In the genomic region with DNA sequence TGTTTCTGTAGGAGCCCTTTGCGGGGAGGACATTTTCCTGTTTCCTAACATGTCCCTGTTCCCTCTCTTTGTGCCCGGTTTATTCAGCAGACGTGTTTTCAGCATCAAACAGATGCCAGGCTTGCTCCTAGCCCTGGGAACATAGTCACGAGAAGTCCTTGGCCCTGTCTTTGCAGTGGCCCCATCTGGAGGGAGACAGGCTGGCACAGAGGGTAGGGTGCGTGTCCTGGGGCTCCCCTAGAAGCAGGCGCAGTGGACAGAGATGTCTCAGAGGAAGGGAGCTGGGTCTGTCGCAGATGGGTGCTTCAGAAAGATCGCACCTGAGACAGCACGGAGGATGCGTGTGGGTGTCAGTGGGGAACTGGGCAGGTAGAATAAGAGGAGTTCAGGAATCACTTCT, we compare ENCODE assay signal across 22 cellular contexts.
DNase-seq lines count a peak whose midpoint lies in the region; ATAC-seq and TF ChIP-seq lines count a peak whose summit lies in the region.
"Had no signal": no experiment of that assay in that cellular context is flagged by ENCODE, and none has a peak within 500 bp of the region (broad histone marks: within the 10 kb centered on the region; RNA-seq: fewer than 3 reads in every experiment).

No MANE protein-coding gene starts in this region.

- H3K9me3 Mint-ChIP-seq in activated naive CD4-positive, alpha-beta T cell treated with anti-CD3 and anti-CD28 coated beads, Interleukin-2, amount 50 U/mL, for 24 hours, result no peaks in the 10 kb centered on the region
- H3K9me3 Mint-ChIP-seq in activated naive CD4-positive, alpha-beta T cell treated with anti-CD3 and anti-CD28 coated beads, Interleukin-2, amount 10 ng/mL, durations not matched to agents 7 days and 5 days, result no peaks in the 10 kb centered on the region
- H3K9me3 Mint-ChIP-seq in endodermal cell, result peaks cover 7% of the 10 kb centered on the region
- H3K9me3 Mint-ChIP-seq: stimulated activated naive B cell treated with anti-CD40 and anti-IgM and Interleukin-4, amounts not matched to agents 10 μg/mL and 1 μg/mL and 100 μg/mL, for 72 hours had no signal

- CTCF ChIA-PET in activated naive CD4-positive, alpha-beta T cell treated with anti-CD3 and anti-CD28 coated beads, Interleukin-2, amount 10 ng/mL, durations not matched to agents 7 days and 5 days (lab: Charles Lee), result interaction anchor here (1.0 to 2.0 kb wide), 2 partner anchors 46 to 118 kb away, joined by 3 to 8 read pairs; no protein-coding TSS in a partner anchor

- H3K36me3 Mint-ChIP-seq in activated naive CD4-positive, alpha-beta T cell treated with anti-CD3 and anti-CD28 coated beads, Interleukin-2, amount 50 U/mL, for 24 hours, result peaks cover 11% of the 10 kb centered on the region
- peaks cover 57% of the 10 kb centered on the region for H3K36me3 Mint-ChIP-seq in activated naive CD4-positive, alpha-beta T cell treated with anti-CD3 and anti-CD28 coated beads, Interleukin-2, amount 10 ng/mL, durations not matched to agents 7 days and 5 days
- H3K36me3 Mint-ChIP-seq in endodermal cell (ENCODE audit: low read depth), result peaks cover 61% of the 10 kb centered on the region

- in situ Hi-C loops in transverse colon (cut with MboI; ENCODE audit: low pct_ligation_motif_present in 1 of 4, low pct_unique_long_range_greater_than_20kb in 1 of 4, low sequenced_read_pairs in 3 of 4), result no loop called here

- no peak for TF ChIP-seq POLR2A in transverse colon (IDR thresholded peaks at IDR 0.05)

- H3K4me1 ChIP-seq in endodermal cell (ENCODE audit: control insufficient read depth, insufficient read depth, low read length) (no peaks in the 10 kb centered on the region), transverse colon (peaks cover 0 to 11% (median 7%) of the 10 kb centered on the region in 4 donors)
- H3K4me1 ChIP-seq: esophagus muscularis mucosa, gastroesophageal sphincter, testis had no signal

- no peak overlapping the region for H3K4me3 ChIP-seq in endodermal cell (ENCODE audit: low read length)
- H3K4me3 ChIP-seq in transverse colon, result no peak overlapping the region
- H3K4me3 ChIP-seq: esophagus muscularis mucosa, gastroesophageal sphincter, testis had no signal

- H3K36me3 ChIP-seq in endodermal cell (ENCODE audit: control insufficient read depth, insufficient read depth, low read length), result peaks cover 61% of the 10 kb centered on the region
- peaks cover 0 to 57% (median 8%) of the 10 kb centered on the region in 4 donors for H3K36me3 ChIP-seq in transverse colon

- TF ChIP-seq EP300 in transverse colon (IDR thresholded peaks at IDR 0.05; ENCODE audit: low read depth), result no peak

- H3K27me3 ChIP-seq in endodermal cell (ENCODE audit: control insufficient read depth, insufficient read depth, low read length, poor library complexity, severe bottlenecking), result no peaks in the 10 kb centered on the region
- no peaks in the 10 kb centered on the region for H3K27me3 ChIP-seq in transverse colon
- H3K27me3 ChIP-seq: esophagus muscularis mucosa, gastroesophageal sphincter, testis had no signal

- H3K4me3 Mint-ChIP-seq in activated naive CD4-positive, alpha-beta T cell treated with anti-CD3 and anti-CD28 coated beads, Interleukin-2, amount 50 U/mL, for 24 hours, result no peak overlapping the region
- H3K4me3 Mint-ChIP-seq in activated naive CD4-positive, alpha-beta T cell treated with anti-CD3 and anti-CD28 coated beads, Interleukin-2, amount 10 ng/mL, durations not matched to agents 7 days and 5 days, result no peak overlapping the region
- no peak overlapping the region for H3K4me3 Mint-ChIP-seq in endodermal cell
- H3K4me3 Mint-ChIP-seq: naive B cell; stimulated activated naive B cell treated with anti-CD40 and anti-IgM and Interleukin-4, amounts not matched to agents 10 μg/mL and 1 μg/mL and 100 μg/mL, for 72 hours had no signal

- no peak overlapping the region for H3K27ac ChIP-seq in endodermal cell (ENCODE audit: low read depth, low read length)
- H3K27ac ChIP-seq in transverse colon, result no peak overlapping the region
- H3K27ac ChIP-seq: esophagus muscularis mucosa, gastroesophageal sphincter, testis had no signal

- no peak for ATAC-seq in HG03159 (IDR thresholded peaks at IDR 0.05; ENCODE audit: unreplicated experiment)
- no peak for ATAC-seq in GM21381 (IDR thresholded peaks at IDR 0.05; ENCODE audit: unreplicated experiment)
- ATAC-seq: gastroesophageal sphincter; SK-N-SH treated with all-trans-retinoic acid at 6 μM for 48 hours; stimulated activated naive B cell treated with anti-CD40 and anti-IgM and Interleukin-4, amounts not matched to agents 10 μg/mL and 1 μg/mL and 100 μg/mL, for 72 hours had no signal

- no peaks in the 10 kb centered on the region for H3K4me1 Mint-ChIP-seq in activated naive CD4-positive, alpha-beta T cell treated with anti-CD3 and anti-CD28 coated beads, Interleukin-2, amount 50 U/mL, for 24 hours
- peaks cover 4% of the 10 kb centered on the region for H3K4me1 Mint-ChIP-seq in activated naive CD4-positive, alpha-beta T cell treated with anti-CD3 and anti-CD28 coated beads, Interleukin-2, amount 10 ng/mL, durations not matched to agents 7 days and 5 days
- no peaks in the 10 kb centered on the region for H3K4me1 Mint-ChIP-seq in endodermal cell
- H3K4me1 Mint-ChIP-seq: naive B cell had no signal

- H3K27ac Mint-ChIP-seq in activated naive CD4-positive, alpha-beta T cell treated with anti-CD3 and anti-CD28 coated beads, Interleukin-2, amount 50 U/mL, for 24 hours, result peak overlapping the region; percentile 43
- H3K27ac Mint-ChIP-seq in activated naive CD4-positive, alpha-beta T cell treated with anti-CD3 and anti-CD28 coated beads, Interleukin-2, amount 10 ng/mL, durations not matched to agents 7 days and 5 days, result no peak overlapping the region
- H3K27ac Mint-ChIP-seq in endodermal cell, result no peak overlapping the region

- no peaks in the 10 kb centered on the region for H3K27me3 Mint-ChIP-seq in activated naive CD4-positive, alpha-beta T cell treated with anti-CD3 and anti-CD28 coated beads, Interleukin-2, amount 50 U/mL, for 24 hours
- no peaks in the 10 kb centered on the region for H3K27me3 Mint-ChIP-seq in activated naive CD4-positive, alpha-beta T cell treated with anti-CD3 and anti-CD28 coated beads, Interleukin-2, amount 10 ng/mL, durations not matched to agents 7 days and 5 days
- no peaks in the 10 kb centered on the region for H3K27me3 Mint-ChIP-seq in endodermal cell (ENCODE audit: insufficient read depth)
- H3K27me3 Mint-ChIP-seq: naive B cell; stimulated activated naive B cell treated with anti-CD40 and anti-IgM and Interleukin-4, amounts not matched to agents 10 μg/mL and 1 μg/mL and 100 μg/mL, for 72 hours had no signal

- 93 to 100% methylated on average over 7 to 10 of the region's 10 CpGs for WGBS in endodermal cell (ENCODE audit: insufficient coverage in 1 of 2, insufficient read length in 1 of 2), 2 experiments
- WGBS in transverse colon (ENCODE audit: low coverage in 1 of 2), 2 donors, result 91 to 100% methylated on average over 1 to 10 of the region's 10 CpGs

- no peaks in the 10 kb centered on the region for H3K9me3 ChIP-seq in endodermal cell (ENCODE audit: control insufficient read depth, low read length)
- no peaks in the 10 kb centered on the region for H3K9me3 ChIP-seq in transverse colon
- H3K9me3 ChIP-seq: esophagus muscularis mucosa, gastroesophageal sphincter, testis had no signal

- no peak overlapping the region for H3K9ac ChIP-seq in endodermal cell (ENCODE audit: extremely low read depth, low read length, poor library complexity, severe bottlenecking)

- TF ChIP-seq CTCF in endodermal cell (conservative IDR thresholded peaks at IDR 0.05) (no peak), transverse colon (IDR thresholded peaks at IDR 0.05) (no peak)

- no peak for DNase-seq in activated naive CD4-positive, alpha-beta T cell treated with anti-CD3 and anti-CD28 coated beads, Interleukin-2, amount 10 ng/mL, durations not matched to agents 7 days and 5 days
- DNase-seq in NCI-H1694 treated with DMSO at 0.1 percent for 48 hours (lab: John Stamatoyannopoulos, UW), result peak; percentile 56
- peak; percentile 27 for DNase-seq in endodermal cell
- DNase-seq in transverse colon, result peak; percentile 4
- no peak for DNase-seq in MV-4-11 (lab: John Stamatoyannopoulos, UW)
- DNase-seq: activated CD4-positive, CD25-positive, alpha-beta regulatory T cell treated with anti-CD3 and anti-CD28 coated beads, Interleukin-2, amount 50 U/mL, for 72 hours; activated gamma-delta T cell treated with Interleukin-2 at 50 U/mL for 16 hours; DND-41; effector CD8-positive, alpha-beta T cell; naive B cell; NCI-H2029; NCI-H510A treated with DMSO at 0.1 percent for 48 hours; RPMI8226; stimulated activated naive B cell treated with anti-CD40 and anti-IgM and Interleukin-4, amounts not matched to agents 10 μg/mL and 1 μg/mL and 100 μg/mL, for 72 hours; T1000; testis had no signal

- intact Hi-C loops in transverse colon (cut with DNase I; ENCODE audit: low total_unique reads), result loop anchor here (10.0 kb wide), 1 partner anchor 115 kb away; no protein-coding TSS in a partner anchor

Comparison
In these comparisons a context has a peak if more than half of its experiments do, and no peak if none do; other contexts are left out.
1. DNase-seq: peak in NCI-H1694 treated with DMSO at 0.1 percent for 48 hours (single experiment), endodermal cell (single experiment) and transverse colon (single experiment); none in activated naive CD4-positive, alpha-beta T cell treated with anti-CD3 and anti-CD28 coated beads, Interleukin-2, amount 10 ng/mL, durations not matched to agents 7 days and 5 days (single experiment) and MV-4-11 (single experiment).